ENCODE assay signal across 11 cellular contexts in genomic region chr7:46153951-46154787, GRCh38.
DNase-seq lines count a peak whose midpoint lies in the region; ATAC-seq and TF ChIP-seq lines count a peak whose summit lies in the region.
"Had no signal": no experiment of that assay in that cellular context is flagged by ENCODE, and none has a peak within 500 bp of the region (broad histone marks: within the 10 kb centered on the region; RNA-seq: fewer than 3 reads in every experiment).

No MANE protein-coding gene starts in this region.

- TF ChIP-seq POLR2A in thyroid gland (IDR thresholded peaks at IDR 0.05) (no peak), vagina (IDR thresholded peaks at IDR 0.05) (no peak)

- in situ Hi-C loops in GM13976 (cut with MboI; ENCODE audit: low sequenced_read_pairs, unreplicated experiment): no loop called here

- intact Hi-C loops in mucosa of descending colon (cut with DNase I, micrococcal nuclease): no loop called here
- intact Hi-C loops in thyroid gland (cut with DNase I): no loop called here
- intact Hi-C loops in vagina (cut with DNase I): no loop called here

- ATAC-seq in GM18508 (IDR thresholded peaks at IDR 0.05; ENCODE audit: insufficient read depth, unreplicated experiment): peak; percentile 52
- ATAC-seq in HG02852 (IDR thresholded peaks at IDR 0.05; ENCODE audit: unreplicated experiment): peak; percentile 57
- peak; percentile 31 for ATAC-seq in mucosa of descending colon

- H3K27me3 ChIP-seq in thyroid gland (no peaks in the 10 kb centered on the region), vagina (no peaks in the 10 kb centered on the region)

- TF ChIP-seq CTCF in RWPE1 (conservative IDR thresholded peaks at IDR 0.05; ENCODE audit: low read depth) (no peak), mucosa of descending colon (IDR thresholded peaks at IDR 0.05) (no peak), thyroid gland (IDR thresholded peaks at IDR 0.05) (no peak), vagina (IDR thresholded peaks at IDR 0.05) (no peak), GM13976 (IDR thresholded peaks at IDR 0.05; ENCODE audit: borderline replicate concordance, control extremely low read depth, extremely low read depth, insufficient read depth, missing control alignments) (no peak)

- H3K4me1 ChIP-seq in mucosa of descending colon (ENCODE audit: low read depth) (peaks cover 3% of the 10 kb centered on the region), thyroid gland (no peaks in the 10 kb centered on the region), vagina (no peaks in the 10 kb centered on the region)

- CTCF ChIA-PET in RWPE1 (lab: Yijun Ruan, JAX): no interaction called here

- H3K4me3 ChIP-seq in mucosa of descending colon (no peak overlapping the region), thyroid gland (replicated peaks in 1 of 3) (no peak overlapping the region), vagina (no peak overlapping the region)

- H3K27ac ChIP-seq in RWPE1 (peak overlapping the region; percentile 52), thyroid gland (no peak overlapping the region), caudate nucleus (ENCODE audit: low read depth, low read length) (no peak overlapping the region), vagina (no peak overlapping the region)
- H3K27ac ChIP-seq: HL-60 had no signal

- DNase-seq in RWPE1 (ENCODE audit: low spot score): peak; percentile 59
- DNase-seq in mucosa of descending colon: no peak
- no peak for DNase-seq in thyroid gland
- DNase-seq in caudate nucleus (lab: John Stamatoyannopoulos, UW): no peak
- no peak for DNase-seq in vagina (ENCODE audit: extremely low spot score in 2 of 2)
- no peak for DNase-seq in GM13976 (ENCODE audit: low spot score)
- DNase-seq: activated CD4-positive, alpha-beta T cell treated with anti-CD3 and anti-CD28 coated beads, Interleukin-2, amount 10 ng/mL, durations not matched to agents 7 days and 5 days; NCI-H524 treated with DMSO at 0.1 percent for 48 hours had no signal

- H3K9me3 ChIP-seq in mucosa of descending colon: no peaks in the 10 kb centered on the region
- H3K9me3 ChIP-seq in thyroid gland: no peaks in the 10 kb centered on the region
- H3K9me3 ChIP-seq in vagina: no peaks in the 10 kb centered on the region

- WGBS in thyroid gland, 2 donors: 66 to 77% methylated on average over 6 of the region's 6 CpGs

- H3K36me3 ChIP-seq in mucosa of descending colon (ENCODE audit: low read depth) (no peaks in the 10 kb centered on the region), thyroid gland (no peaks in the 10 kb centered on the region), vagina (no peaks in the 10 kb centered on the region)

- POLR2A ChIA-PET in RWPE1 (lab: Yijun Ruan, JAX; ENCODE audit: low non-redundant PET): no interaction called here
